9 cellular contexts compared by ENCODE assay signal in the genomic region with DNA sequence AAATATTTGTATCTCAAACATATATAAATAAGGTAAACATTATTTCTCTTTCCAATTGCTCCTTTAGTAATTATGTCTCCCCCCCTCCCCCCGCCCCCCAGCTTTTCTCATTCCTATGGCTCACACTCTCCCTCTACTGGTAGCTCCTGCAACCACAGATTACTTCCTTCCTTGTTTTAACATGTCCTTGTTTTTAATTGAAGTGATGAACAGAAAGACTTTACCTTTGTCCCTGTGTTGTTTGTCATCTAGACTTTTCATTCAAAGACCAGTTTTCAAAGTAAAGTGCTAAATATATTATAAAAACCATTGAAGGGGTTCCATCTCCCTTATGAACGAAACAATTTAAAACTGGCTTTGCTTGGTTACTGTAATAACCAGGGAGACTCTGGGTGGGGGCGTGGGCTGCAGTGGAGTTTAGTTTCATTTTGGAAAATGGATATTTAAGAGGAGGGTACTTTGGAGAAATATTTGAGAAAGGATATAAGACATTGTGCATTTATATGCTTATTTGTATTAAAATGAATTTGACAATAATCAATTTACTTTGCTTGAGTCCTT.
DNase-seq lines count a peak whose midpoint lies in the region; ATAC-seq and TF ChIP-seq lines count a peak whose summit lies in the region.
"Had no signal": no experiment of that assay in that cellular context is flagged by ENCODE, and none has a peak within 500 bp of the region (broad histone marks: within the 10 kb centered on the region; RNA-seq: fewer than 3 reads in every experiment).

No MANE protein-coding gene starts in this region.

- peaks cover under 1% of the 10 kb centered on the region for H3K27me3 Mint-ChIP-seq in activated CD8-positive, alpha-beta T cell treated with anti-CD3 and anti-CD28 coated beads for 36 hours
- peaks cover under 1% of the 10 kb centered on the region for H3K27me3 Mint-ChIP-seq in activated CD8-positive, alpha-beta T cell treated with anti-CD3 and anti-CD28 coated beads, Interleukin-2, amount 10 ng/mL, durations not matched to agents 7 days and 5 days (ENCODE audit: low read depth)
- no peaks in the 10 kb centered on the region for H3K27me3 Mint-ChIP-seq in brain
- H3K27me3 Mint-ChIP-seq: dendritic cell treated with granulocyte-macrophage colony-stimulating factor and Interleukin-4, amounts not matched to agents 40 ng/mL and 50 ng/mL, for 4 days had no signal

- H2BK120ac ChIP-seq in mesenchymal stem cell (ENCODE audit: low read depth, low read length), result no peak overlapping the region

- H3K4me1 ChIP-seq in mesenchymal stem cell (ENCODE audit: control insufficient read depth, insufficient read depth, low read depth, low read length), result no peaks in the 10 kb centered on the region

- peak; percentile 22 for TF ChIP-seq CTCF in activated CD8-positive, alpha-beta T cell treated with anti-CD3 and anti-CD28 coated beads for 36 hours (IDR thresholded peaks at IDR 0.05)
- TF ChIP-seq CTCF in brain (conservative IDR thresholded peaks at IDR 0.05), result peak; percentile 42 to 69

- H3K9ac ChIP-seq in mesenchymal stem cell (ENCODE audit: low read length), result peak overlapping the region; percentile 76

- H3K9me3 Mint-ChIP-seq in activated CD8-positive, alpha-beta T cell treated with anti-CD3 and anti-CD28 coated beads for 36 hours, result no peaks in the 10 kb centered on the region
- no peaks in the 10 kb centered on the region for H3K9me3 Mint-ChIP-seq in activated CD8-positive, alpha-beta T cell treated with anti-CD3 and anti-CD28 coated beads, Interleukin-2, amount 10 ng/mL, durations not matched to agents 7 days and 5 days (ENCODE audit: insufficient read depth)
- peaks cover 0 to under 1% (median 0%) of the 10 kb centered on the region in 5 experiments for H3K9me3 Mint-ChIP-seq in brain
- H3K9me3 Mint-ChIP-seq: dendritic cell treated with granulocyte-macrophage colony-stimulating factor and Interleukin-4, amounts not matched to agents 40 ng/mL and 50 ng/mL, for 4 days had no signal

- WGBS in mesenchymal stem cell, result 64% methylated on average over 2 of the region's 3 CpGs

- H2AK5ac ChIP-seq in mesenchymal stem cell (ENCODE audit: low read length, severe bottlenecking), result no peak overlapping the region

- ATAC-seq in activated CD8-positive, alpha-beta T cell treated with anti-CD3 and anti-CD28 coated beads for 36 hours, result no peak
- no peak for ATAC-seq in activated CD8-positive, alpha-beta T cell treated with anti-CD3 and anti-CD28 coated beads, Interleukin-2, amount 10 ng/mL, durations not matched to agents 7 days and 5 days
- ATAC-seq in HG02678 (IDR thresholded peaks at IDR 0.05; ENCODE audit: unreplicated experiment), result peak; percentile 64
- ATAC-seq in HG03280 (IDR thresholded peaks at IDR 0.05; ENCODE audit: unreplicated experiment), result no peak
- no peak for ATAC-seq in HG02840 (IDR thresholded peaks at IDR 0.05; ENCODE audit: low FRiP score, unreplicated experiment)

- no peak overlapping the region for H4K8ac ChIP-seq in mesenchymal stem cell (ENCODE audit: low read length)

- H3K14ac ChIP-seq in mesenchymal stem cell (ENCODE audit: low read length in 2 of 2), result no peak overlapping the region

- intact Hi-C loops in activated CD8-positive, alpha-beta T cell treated with anti-CD3 and anti-CD28 coated beads for 36 hours (cut with micrococcal nuclease), result no loop called here

- H3K4me3 ChIP-seq in mesenchymal stem cell (ENCODE audit: insufficient read depth in 1 of 2, low read depth in 1 of 2, low read length in 2 of 2), result no peak overlapping the region

- no peak overlapping the region for H3K23ac ChIP-seq in mesenchymal stem cell (ENCODE audit: low read length in 2 of 2)

- H3K27me3 ChIP-seq in mesenchymal stem cell (ENCODE audit: control insufficient read depth in 1 of 2, insufficient read depth in 1 of 2, low read length in 2 of 2), result no peaks in the 10 kb centered on the region

- no peaks in the 10 kb centered on the region for H3K36me3 Mint-ChIP-seq in activated CD8-positive, alpha-beta T cell treated with anti-CD3 and anti-CD28 coated beads for 36 hours (ENCODE audit: low read depth)
- H3K36me3 Mint-ChIP-seq in activated CD8-positive, alpha-beta T cell treated with anti-CD3 and anti-CD28 coated beads, Interleukin-2, amount 10 ng/mL, durations not matched to agents 7 days and 5 days (ENCODE audit: low read depth), result no peaks in the 10 kb centered on the region
- H3K36me3 Mint-ChIP-seq in brain, result no peaks in the 10 kb centered on the region

- no peak overlapping the region for H4K91ac ChIP-seq in mesenchymal stem cell (ENCODE audit: low read length)

- no peak overlapping the region for H3K4ac ChIP-seq in mesenchymal stem cell (ENCODE audit: low read depth in 1 of 2, low read length in 2 of 2)

- CTCF ChIA-PET in activated CD8-positive, alpha-beta T cell treated with anti-CD3 and anti-CD28 coated beads for 36 hours (lab: Charles Lee), result interaction anchor here (0.9 kb wide), 1 partner anchor 253 kb away, joined by 4 read pairs; no protein-coding TSS in a partner anchor
- CTCF ChIA-PET in activated CD8-positive, alpha-beta T cell treated with anti-CD3 and anti-CD28 coated beads, Interleukin-2, amount 10 ng/mL, durations not matched to agents 7 days and 5 days (lab: Charles Lee), result interaction anchor here (1.0 kb wide), 1 partner anchor 12 kb away, joined by 4 read pairs; no protein-coding TSS in a partner anchor

- no peaks in the 10 kb centered on the region for H3K79me1 ChIP-seq in mesenchymal stem cell (replicated peaks; ENCODE audit: low read length, poor library complexity, severe bottlenecking)

- H3K9me3 ChIP-seq in mesenchymal stem cell (ENCODE audit: control insufficient read depth, low read length), result no peaks in the 10 kb centered on the region

- DNase-seq in activated CD8-positive, alpha-beta T cell treated with anti-CD3 and anti-CD28 coated beads for 36 hours, result peak; percentile 26
- DNase-seq in activated CD8-positive, alpha-beta T cell treated with anti-CD3 and anti-CD28 coated beads, Interleukin-2, amount 10 ng/mL, durations not matched to agents 7 days and 5 days, result no peak
- DNase-seq in NCI-H345 (lab: John Stamatoyannopoulos, UW) (peak; percentile 2), mesenchymal stem cell (peak; percentile 64)

- POLR2A ChIA-PET in activated CD8-positive, alpha-beta T cell treated with anti-CD3 and anti-CD28 coated beads for 36 hours (lab: Charles Lee), result no interaction called here
- POLR2A ChIA-PET in activated CD8-positive, alpha-beta T cell treated with anti-CD3 and anti-CD28 coated beads, Interleukin-2, amount 10 ng/mL, durations not matched to agents 7 days and 5 days (lab: Charles Lee), result no interaction called here

- H2BK5ac ChIP-seq in mesenchymal stem cell (ENCODE audit: low read depth, low read length, poor library complexity, severe bottlenecking), result no peak overlapping the region

- H3K4me1 Mint-ChIP-seq in activated CD8-positive, alpha-beta T cell treated with anti-CD3 and anti-CD28 coated beads for 36 hours (ENCODE audit: low read depth), result no peaks in the 10 kb centered on the region
- H3K4me1 Mint-ChIP-seq in activated CD8-positive, alpha-beta T cell treated with anti-CD3 and anti-CD28 coated beads, Interleukin-2, amount 10 ng/mL, durations not matched to agents 7 days and 5 days (ENCODE audit: low read depth), result no peaks in the 10 kb centered on the region
- H3K4me1 Mint-ChIP-seq in brain, result peaks cover 5% of the 10 kb centered on the region

- no peak overlapping the region for H3K27ac ChIP-seq in mesenchymal stem cell (ENCODE audit: low read length, poor library complexity, severe bottlenecking)

- H3K36me3 ChIP-seq in mesenchymal stem cell (ENCODE audit: control insufficient read depth in 1 of 2, insufficient read depth in 2 of 2, low read depth in 1 of 2, low read length in 2 of 2), result no peaks in the 10 kb centered on the region

- H3K4me3 Mint-ChIP-seq in activated CD8-positive, alpha-beta T cell treated with anti-CD3 and anti-CD28 coated beads for 36 hours, result no peak overlapping the region
- H3K4me3 Mint-ChIP-seq in activated CD8-positive, alpha-beta T cell treated with anti-CD3 and anti-CD28 coated beads, Interleukin-2, amount 10 ng/mL, durations not matched to agents 7 days and 5 days, result no peak overlapping the region
- peak overlapping the region in 3 of 5 experiments; percentile 13 to 56 (median 22) for H3K4me3 Mint-ChIP-seq in brain
- H3K4me3 Mint-ChIP-seq: dendritic cell treated with granulocyte-macrophage colony-stimulating factor and Interleukin-4, amounts not matched to agents 40 ng/mL and 50 ng/mL, for 4 days had no signal

- H2AFZ ChIP-seq in mesenchymal stem cell (ENCODE audit: low read depth, low read length), result no peak overlapping the region

- H3K27ac Mint-ChIP-seq in activated CD8-positive, alpha-beta T cell treated with anti-CD3 and anti-CD28 coated beads for 36 hours, result no peak overlapping the region
- H3K27ac Mint-ChIP-seq in activated CD8-positive, alpha-beta T cell treated with anti-CD3 and anti-CD28 coated beads, Interleukin-2, amount 10 ng/mL, durations not matched to agents 7 days and 5 days, result no peak overlapping the region
- H3K27ac Mint-ChIP-seq in brain, result peak overlapping the region in 2 of 5 experiments; percentile 16 to 24
- H3K27ac Mint-ChIP-seq: dendritic cell treated with granulocyte-macrophage colony-stimulating factor and Interleukin-4, amounts not matched to agents 40 ng/mL and 50 ng/mL, for 4 days had no signal

- H3K18ac ChIP-seq in mesenchymal stem cell (ENCODE audit: low read depth in 1 of 2, low read length in 2 of 2), result no peak overlapping the region

- H2BK12ac ChIP-seq in mesenchymal stem cell (ENCODE audit: low read length in 2 of 2), result no peak overlapping the region

- H3K4me2 ChIP-seq in mesenchymal stem cell (ENCODE audit: low read length, poor library complexity, severe bottlenecking), result peak overlapping the region; percentile 7

- H2BK15ac ChIP-seq in mesenchymal stem cell (ENCODE audit: low read depth, poor library complexity, severe bottlenecking), result no peak overlapping the region

Comparison
In these comparisons a context has a peak if more than half of its experiments do, and no peak if none do; other contexts are left out.
1. H3K4me3 Mint-ChIP-seq: peak in brain (3 of 5); none in activated CD8-positive, alpha-beta T cell treated with anti-CD3 and anti-CD28 coated beads for 36 hours (single experiment) and activated CD8-positive, alpha-beta T cell treated with anti-CD3 and anti-CD28 coated beads, Interleukin-2, amount 10 ng/mL, durations not matched to agents 7 days and 5 days (single experiment).